Comparison of ENCODE assay signal across 8 cellular contexts in genomic region chr1:151047591-151047924, GRCh38. TPM values are rescaled to one million over a fixed set of nuclear protein-coding genes. Genes with fewer than 3 reads are reported as not detected.
DNase-seq lines count a peak whose midpoint lies in the region; ATAC-seq, FAIRE-seq and TF ChIP-seq lines count a peak whose summit lies in the region.

Gene C1orf56, plus strand, starts transcription at chr1:151047751. Its CDS starts 97 bp downstream, at chr1:151047848.

- H3K4me2 ChIP-seq in astrocyte (ENCODE audit: low read length): peak within 1 kb of the TSS; percentile 95

- DNase-seq in CD8-positive, alpha-beta T cell: peak in 6 of 7 experiments; percentile 47 to 82 (median 60)
- peak; percentile 78 for DNase-seq in LoVo (ENCODE audit: low spot score)
- DNase-seq in astrocyte (ENCODE audit: low read depth): peak; percentile 53
- peak; percentile 83 for DNase-seq in left ventricle myocardium superior
- peak; percentile 47 to 95 (median 72) for DNase-seq in posterior cingulate gyrus

- H3K79me2 ChIP-seq in astrocyte (ENCODE audit: insufficient read depth, low read length): no peaks in the 10 kb centered on the region

- peak within 1 kb of the TSS; percentile 91 for H3K4me3 Mint-ChIP-seq in CD8-positive, alpha-beta T cell
- peak within 1 kb of the TSS; percentile 97 for H3K4me3 Mint-ChIP-seq in astrocyte (ENCODE audit: unreplicated experiment)

- H3K4me3 ChIP-seq in CD8-positive, alpha-beta T cell (ENCODE audit: low read depth, low read length): peak within 1 kb of the TSS; percentile 89
- peak within 1 kb of the TSS; percentile 77 for H3K4me3 ChIP-seq in astrocyte (ENCODE audit: insufficient read depth, low read depth, low read length)

- H3K36me3 ChIP-seq in CD8-positive, alpha-beta T cell (ENCODE audit: insufficient read depth, low read length): peaks cover 4% of the 10 kb centered on the region
- H3K36me3 ChIP-seq in astrocyte (ENCODE audit: insufficient read depth, low read length): peaks cover 15% of the 10 kb centered on the region

- peak within 1 kb of the TSS; percentile 53 for H3K27ac ChIP-seq in CD8-positive, alpha-beta T cell (ENCODE audit: low read depth, low read length)
- H3K27ac ChIP-seq in astrocyte (ENCODE audit: low read depth, low read length): peak within 1 kb of the TSS; percentile 57

- no peaks in the 10 kb centered on the region for H3K9me3 ChIP-seq in CD8-positive, alpha-beta T cell (ENCODE audit: low read length)
- no peaks in the 10 kb centered on the region for H3K9me3 ChIP-seq in astrocyte (ENCODE audit: insufficient read depth, low read depth, low read length)

- no peak for FAIRE-seq in astrocyte (lab: Jason Lieb, UNC)

- no peaks in the 10 kb centered on the region for H3K9me3 Mint-ChIP-seq in CD8-positive, alpha-beta T cell
- no peaks in the 10 kb centered on the region for H3K9me3 Mint-ChIP-seq in astrocyte (ENCODE audit: unreplicated experiment)

- CTCF ChIA-PET in CD8-positive, alpha-beta T cell (lab: Charles Lee): interaction anchor here (0.5 to 7.5 kb wide), 13 partner anchors 10 to 484 kb away, joined by 3 to 54 read pairs (median 4); partner anchors contain the start of genes CDC42SE1 and MLLT11

- H3K27me3 Mint-ChIP-seq in CD8-positive, alpha-beta T cell (ENCODE audit: low read depth): no peaks in the 10 kb centered on the region
- no peaks in the 10 kb centered on the region for H3K27me3 Mint-ChIP-seq in astrocyte (ENCODE audit: low read depth, unreplicated experiment)

- H3K4me1 Mint-ChIP-seq in CD8-positive, alpha-beta T cell (ENCODE audit: low read depth): peaks cover 62% of the 10 kb centered on the region
- H3K4me1 Mint-ChIP-seq in astrocyte (ENCODE audit: low read depth, unreplicated experiment): peaks cover 2% of the 10 kb centered on the region

- peaks cover 25% of the 10 kb centered on the region for H4K20me1 ChIP-seq in astrocyte (ENCODE audit: insufficient read depth, low read length)

- ATAC-seq in CD8-positive, alpha-beta T cell: peak; percentile 61
- ATAC-seq in GM19463 (IDR thresholded peaks at IDR 0.05; ENCODE audit: unreplicated experiment): peak; percentile 52
- ATAC-seq in SK-N-SH treated with all-trans-retinoic acid at 6 μM for 48 hours: peak; percentile 79
- peak; percentile 88 for ATAC-seq in left ventricle myocardium superior
- ATAC-seq in HG03025 (IDR thresholded peaks at IDR 0.05; ENCODE audit: low FRiP score, unreplicated experiment): no peak

- peaks cover 35% of the 10 kb centered on the region for H3K4me1 ChIP-seq in CD8-positive, alpha-beta T cell (ENCODE audit: insufficient read depth, low read length)
- peaks cover 11% of the 10 kb centered on the region for H3K4me1 ChIP-seq in astrocyte (ENCODE audit: insufficient read depth, low read length)

- peak within 1 kb of the TSS; percentile 83 for H3K9ac ChIP-seq in astrocyte (ENCODE audit: low read length)

- no peak for TF ChIP-seq CTCF in CD8-positive, alpha-beta T cell (IDR thresholded peaks at IDR 0.05)
- no peak for TF ChIP-seq CTCF in astrocyte (IDR thresholded peaks at IDR 0.05; ENCODE audit: insufficient read depth, low read depth, low read length)

- peaks cover 19% of the 10 kb centered on the region for H3K36me3 Mint-ChIP-seq in CD8-positive, alpha-beta T cell
- H3K36me3 Mint-ChIP-seq in astrocyte (ENCODE audit: low read depth, unreplicated experiment): peaks cover 11% of the 10 kb centered on the region

- H3K27ac Mint-ChIP-seq in CD8-positive, alpha-beta T cell: peak within 1 kb of the TSS; percentile 91
- H3K27ac Mint-ChIP-seq in astrocyte (ENCODE audit: unreplicated experiment): peak within 1 kb of the TSS; percentile 95

- peak within 1 kb of the TSS; percentile 58 for H2AFZ ChIP-seq in astrocyte (ENCODE audit: low read depth, low read length)

- H3K27me3 ChIP-seq in CD8-positive, alpha-beta T cell (ENCODE audit: insufficient read depth, low read length): no peaks in the 10 kb centered on the region
- no peaks in the 10 kb centered on the region for H3K27me3 ChIP-seq in astrocyte (ENCODE audit: insufficient read depth, low read length)

- intact Hi-C loops in CD8-positive, alpha-beta T cell (cut with DNase I, micrococcal nuclease): loop anchor here in 1 of 2 experiments (1.0 kb wide), 1 partner anchor 9 kb away; no protein-coding TSS in a partner anchor
- intact Hi-C loops in left ventricle myocardium superior (cut with micrococcal nuclease): no loop called here
- intact Hi-C loops in posterior cingulate gyrus (cut with DNase I): loop anchor here (5.0 kb wide), 2 partner anchors 40 to 120 kb away; partner anchors contain the start of genes MINDY1, PRUNE1 and SETDB1

- POLR2A ChIA-PET in CD8-positive, alpha-beta T cell (lab: Charles Lee): interaction anchor here (0.7 to 7.3 kb wide), 9 partner anchors 9 to 84 kb away, joined by 3 to 122 read pairs (median 4); partner anchors contain the start of genes CDC42SE1, GABPB2, MLLT11 and PRUNE1

TF ChIP-seq in SK-N-SH treated with all-trans-retinoic acid at 6 μM for 48 hours, 23 proteins besides CTCF, POLR2A, EP300 and RAD21:
- TF ChIP-seq TCF4 (CRISPR knock-in tag; IDR thresholded peaks at IDR 0.05; ENCODE audit: borderline replicate concordance) (no peak), PATZ1 (CRISPR knock-in tag; IDR thresholded peaks at IDR 0.05; ENCODE audit: borderline replicate concordance) (0 out of 2 replicates have a peak, but pooled peaks have one; percentile 41), SNAI2 (CRISPR knock-in tag; IDR thresholded peaks at IDR 0.05) (no peak), RARB (CRISPR knock-in tag; IDR thresholded peaks at IDR 0.05) (no peak)

RNA-seq across cellular contexts. Expression of gene C1orf56, which starts in this region (rescaled TPM):
- under 1 TPM; 0.30 to 0.56 TPM for total RNA-seq in CD8-positive, alpha-beta T cell
- total RNA-seq in astrocyte: 1.3 and 1.7 TPM in 2 replicates
- total RNA-seq in left ventricle myocardium superior: 7.3 TPM

Comparison
In these comparisons a context has a peak if more than half of its experiments do, and no peak if none do; other contexts are left out.
1. Peak in DNase-seq, ATAC-seq, H3K4me3 ChIP-seq and H3K27ac ChIP-seq in CD8-positive, alpha-beta T cell; RNA of the gene not detected or under 1 TPM.